Comparison of ENCODE assay signal across 16 cellular contexts in genomic region chr17:78006338-78006737, GRCh38. TPM values are rescaled to one million over a fixed set of nuclear protein-coding genes. Genes with fewer than 3 reads are reported as not detected.
DNase-seq lines count a peak whose midpoint lies in the region; ATAC-seq, FAIRE-seq and TF ChIP-seq lines count a peak whose summit lies in the region.
"Had no signal": no experiment of that assay in that cellular context is flagged by ENCODE, and none has a peak within 500 bp of the region (broad histone marks: within the 10 kb centered on the region; RNA-seq: fewer than 3 reads in every experiment).

No MANE protein-coding gene starts in this region.

- no peak for TF ChIP-seq RAD21 in K562 (CRISPR knock-in tag; conservative IDR thresholded peaks at IDR 0.05 in 1 of 2, IDR thresholded peaks at IDR 0.05 in 1 of 2)

- no peak overlapping the region for H3K4me3 Mint-ChIP-seq in stimulated activated naive CD8-positive, alpha-beta T cell treated with anti-CD3 and anti-CD28 coated beads, Interleukin-15, Interleukin-2, amounts not matched to agents 100 ng/mL and 50 ng/mL, for 24 hours
- no peak overlapping the region for H3K4me3 Mint-ChIP-seq in T-cell
- H3K4me3 Mint-ChIP-seq: B cell had no signal

- H3K9me3 ChIP-seq in K562 (replicated peaks; ENCODE audit: control insufficient read depth, insufficient read depth, low read depth, low read length) (no peaks in the 10 kb centered on the region), neutrophil (no peaks in the 10 kb centered on the region), SJCRH30 (replicated peaks) (no peaks in the 10 kb centered on the region)

- no peaks in the 10 kb centered on the region for H3K27me3 ChIP-seq in K562 (ENCODE audit: control insufficient read depth in 2 of 2, insufficient read depth in 2 of 2, low read length in 2 of 2)
- no peaks in the 10 kb centered on the region for H3K27me3 ChIP-seq in neutrophil
- H3K27me3 ChIP-seq in SJCRH30 = no peaks in the 10 kb centered on the region

- H3K4me1 Mint-ChIP-seq in stimulated activated naive CD8-positive, alpha-beta T cell treated with anti-CD3 and anti-CD28 coated beads, Interleukin-15, Interleukin-2, amounts not matched to agents 100 ng/mL and 50 ng/mL, for 24 hours (ENCODE audit: low read depth) = peaks cover 39% of the 10 kb centered on the region
- peaks cover 47 to 53% (median 49%) of the 10 kb centered on the region in 3 donors for H3K4me1 Mint-ChIP-seq in T-cell

- intact Hi-C loops in K562 (cut with micrococcal nuclease) = no loop called here

- H3K4me1 ChIP-seq in K562 (replicated peaks in 1 of 2; ENCODE audit: control insufficient read depth in 2 of 2, insufficient read depth in 2 of 2, low read length in 2 of 2) = peaks cover 0 to 5% of the 10 kb centered on the region in 2 experiments; a peak in 2 of 5 replicates
- peaks cover 3 to 9% of the 10 kb centered on the region in 2 experiments for H3K4me1 ChIP-seq in neutrophil (ENCODE audit: control insufficient read depth in 1 of 2, insufficient read depth in 1 of 2, low read depth in 1 of 2, low read length in 1 of 2)
- no peaks in the 10 kb centered on the region for H3K4me1 ChIP-seq in SJCRH30

- TF ChIP-seq EP300 in K562 (IDR thresholded peaks at IDR 0.05; ENCODE audit: low read length) = no peak

- H3K9me3 Mint-ChIP-seq in stimulated activated naive CD8-positive, alpha-beta T cell treated with anti-CD3 and anti-CD28 coated beads, Interleukin-15, Interleukin-2, amounts not matched to agents 100 ng/mL and 50 ng/mL, for 24 hours = no peaks in the 10 kb centered on the region
- no peaks in the 10 kb centered on the region for H3K9me3 Mint-ChIP-seq in T-cell
- H3K9me3 Mint-ChIP-seq: IgD-negative memory B cell had no signal

- H3K4me3 ChIP-seq in K562 = no peak overlapping the region
- no peak overlapping the region for H3K4me3 ChIP-seq in neutrophil (ENCODE audit: low read depth in 1 of 2, low read length in 1 of 2)
- no peak overlapping the region for H3K4me3 ChIP-seq in SJCRH30

- H3K27ac ChIP-seq in K562 (ENCODE audit: extremely low read depth, low read depth, low read length) (no peak overlapping the region), neutrophil (peak overlapping the region; percentile 24), SJCRH30 (no peak overlapping the region)

- no peaks in the 10 kb centered on the region for H4K20me1 ChIP-seq in K562 (replicated peaks; ENCODE audit: control insufficient read depth, insufficient read depth, low read length)

- in situ Hi-C loops in K562 (cut with MboI) = no loop called here

- DNase-seq in stimulated activated naive CD8-positive, alpha-beta T cell treated with anti-CD3 and anti-CD28 coated beads, Interleukin-15, Interleukin-2, amounts not matched to agents 100 U/mL and 50 U/mL, for 24 hours = no peak
- no peak for DNase-seq in T-cell
- no peak for DNase-seq in K562 (ENCODE audit: extremely low read depth in 1 of 4, low spot score in 3 of 4)
- DNase-seq in SJCRH30 = no peak
- no peak for DNase-seq in NCI-H1694 (lab: John Stamatoyannopoulos, UW)
- DNase-seq: C1 segment of cervical spinal cord, DMS53, GF-D8 had no signal

- no peaks in the 10 kb centered on the region for H3K79me2 ChIP-seq in K562 (ENCODE audit: control insufficient read depth, insufficient read depth, low read length)

- FAIRE-seq in K562 (lab: Jason Lieb, UNC) = no peak
- FAIRE-seq: A204.1, GM19239 had no signal

- TF ChIP-seq CTCF in K562 (IDR thresholded peaks at IDR 0.05 in 2 of 3, conservative IDR thresholded peaks at IDR 0.05 in 1 of 3; ENCODE audit: insufficient read depth in 2 of 3, low read depth in 1 of 3, low read length in 3 of 3) (no peak), neutrophil (IDR thresholded peaks at IDR 0.05) (no peak)

- peak overlapping the region; percentile 41 for H3K27ac Mint-ChIP-seq in stimulated activated naive CD8-positive, alpha-beta T cell treated with anti-CD3 and anti-CD28 coated beads, Interleukin-15, Interleukin-2, amounts not matched to agents 100 ng/mL and 50 ng/mL, for 24 hours
- H3K27ac Mint-ChIP-seq in T-cell = peak overlapping the region; percentile 34 to 57
- H3K27ac Mint-ChIP-seq: B cell, IgD-negative memory B cell had no signal

- H3K36me3 Mint-ChIP-seq in stimulated activated naive CD8-positive, alpha-beta T cell treated with anti-CD3 and anti-CD28 coated beads, Interleukin-15, Interleukin-2, amounts not matched to agents 100 ng/mL and 50 ng/mL, for 24 hours (ENCODE audit: low read depth) = peaks cover 15% of the 10 kb centered on the region
- H3K36me3 Mint-ChIP-seq in T-cell = peaks cover 28% of the 10 kb centered on the region

- H2AFZ ChIP-seq in K562 (ENCODE audit: low read depth, low read length) = no peak overlapping the region

- POLR2A ChIA-PET in T-cell (lab: Charles Lee) = interaction anchor here (0.7 kb wide), 2 partner anchors 72 to 1326 kb away, joined by 3 to 10 read pairs; no protein-coding TSS in a partner anchor
- POLR2A ChIA-PET in K562 (lab: Yijun Ruan, JAX) = no interaction called here

- CTCF ChIA-PET in T-cell (lab: Charles Lee) = interaction anchor here (0.6 to 2.7 kb wide), 3 partner anchors 9 to 130 kb away, joined by 3 to 13 read pairs (median 6); no protein-coding TSS in a partner anchor
- CTCF ChIA-PET in K562 (lab: Yijun Ruan, JAX; ENCODE audit: low intra/inter-chr PET ratio) = no interaction called here

- ATAC-seq in stimulated activated naive CD8-positive, alpha-beta T cell treated with anti-CD3 and anti-CD28 coated beads, Interleukin-15, Interleukin-2, amounts not matched to agents 100 U/mL and 50 U/mL, for 24 hours = no peak
- no peak for ATAC-seq in T-cell (replicated peaks in 1 of 4)
- no peak for ATAC-seq in K562
- no peak for ATAC-seq in HG02759 (IDR thresholded peaks at IDR 0.05; ENCODE audit: unreplicated experiment)
- ATAC-seq: HCT116 had no signal

- H3K36me3 ChIP-seq in K562 (ENCODE audit: control insufficient read depth, insufficient read depth, low read length) = no peaks in the 10 kb centered on the region; the same call in 2 of the 3 replicates
- peaks cover 13% of the 10 kb centered on the region for H3K36me3 ChIP-seq in neutrophil
- H3K36me3 ChIP-seq in SJCRH30 = no peaks in the 10 kb centered on the region

- H3K9ac ChIP-seq in K562 (ENCODE audit: insufficient read depth in 1 of 2, low read depth in 2 of 2, low read length in 2 of 2) = no peak overlapping the region

- H3K4me2 ChIP-seq in K562 (ENCODE audit: insufficient read depth, low read length) = no peak overlapping the region

- TF ChIP-seq POLR2A in K562 (conservative IDR thresholded peaks at IDR 0.05) = no peak

- no TSS peak for BruUV-seq in K562 (replicated peaks; lab: Mats Ljungman, UMichigan)

- H3K27me3 Mint-ChIP-seq in stimulated activated naive CD8-positive, alpha-beta T cell treated with anti-CD3 and anti-CD28 coated beads, Interleukin-15, Interleukin-2, amounts not matched to agents 100 ng/mL and 50 ng/mL, for 24 hours = no peaks in the 10 kb centered on the region
- H3K27me3 Mint-ChIP-seq in T-cell = no peaks in the 10 kb centered on the region
- H3K27me3 Mint-ChIP-seq: B cell, IgD-negative memory B cell had no signal

- no peaks in the 10 kb centered on the region for H3K9me1 ChIP-seq in K562 (ENCODE audit: control insufficient read depth, insufficient read depth, low read length)

TF ChIP-seq in K562, 482 proteins besides CTCF, POLR2A, EP300 and RAD21 (continues in another document):
- TF ChIP-seq ZBTB5 (IDR thresholded peaks at IDR 0.05) = 0 out of 2 replicates have a peak, but pooled peaks have one; percentile 17
- no peak for TF ChIP-seq MXI1 (IDR thresholded peaks at IDR 0.05; ENCODE audit: low read depth, low read length)

RNA-seq across cellular contexts. Expression of gene TNRC6C, which starts 47.8 kb away (rescaled TPM):
- total RNA-seq in T-cell (100 to 1,000 TPM in 1 of 5 donors, 10 to 100 TPM in 4; 87.1 to 116 (median 94.3) TPM), K562 (2014; rRNA removed) (1.4 and 2.4 TPM in 2 replicates), K562 (2014; rRNA removed; fragmentation: Illumina TruSeq; extraction: Trizol) (1.9 and 3.0 TPM in 2 replicates), K562 (2015; rRNA removed; fragmentation: Illumina TruSeq; extraction: Trizol) (2.6 and 2.8 TPM in 2 replicates), K562 (2021) (4.9 and 6.3 TPM in 2 replicates)
- 13.1 and 18.3 TPM in 2 replicates for total RNA-seq in K562 (2011; cell fraction: chromatin; rRNA removed; ENCODE audit: low replicate concordance)
- total RNA-seq in K562 (2011; cell fraction: nucleolus; rRNA removed) = 5.5 and 8.3 TPM in 2 replicates
- 8.8 and 10.2 TPM in 2 replicates for total RNA-seq in K562 (2011; cell fraction: nucleoplasm; rRNA removed)
- polyA plus RNA-seq in K562 (2011; rRNA removed) (0.60 and 0.96 TPM in 2 replicates), K562 (2014; fragmentation: Illumina TruSeq; extraction: Trizol) (2.2 and 2.3 TPM in 2 replicates), K562 (2014; fragmentation: Nextera tagmentation; extraction: Ambion mirVana) (under 1 TPM; 0.20 to 0.30 TPM), K562 (2014; rRNA removed) (0.81 and 2.5 TPM in 2 replicates)
- polyA plus RNA-seq in K562 (2011; cell fraction: cytosol; rRNA removed) = 0.28 and 0.45 TPM in 2 replicates
- 2.1 and 3.4 TPM in 2 replicates for polyA plus RNA-seq in K562 (2011; cell fraction: nucleus; rRNA removed)
- 1.5 and 2.4 TPM in 2 replicates for polyA plus RNA-seq in K562 (2012)
- 3.2 and 4.1 TPM in 2 replicates for polyA minus RNA-seq in K562 (2011; rRNA and poly(A)+ RNA removed)
- polyA minus RNA-seq in K562 (2011; cell fraction: cytosol; rRNA and poly(A)+ RNA removed) = 0.86 and 1.5 TPM in 2 replicates
- 2.3 and 3.1 TPM in 2 replicates for polyA minus RNA-seq in K562 (2011; cell fraction: nucleus; rRNA and poly(A)+ RNA removed)
- 12.7 and 13.4 TPM in 2 replicates for total RNA-seq in SJCRH30 (2014; rRNA removed; shearing (Covaris generic))
